In genomic region chr9:125701351-125701750, GRCh38 we compare ENCODE assay signal across 9 cellular contexts. TPM values are rescaled to one million over a fixed set of nuclear protein-coding genes. Genes with fewer than 3 reads are reported as not detected.
DNase-seq lines count a peak whose midpoint lies in the region; TF ChIP-seq lines count a peak whose summit lies in the region.
"Had no signal": no experiment of that assay in that cellular context is flagged by ENCODE, and none has a peak within 500 bp of the region (broad histone marks: within the 10 kb centered on the region; RNA-seq: fewer than 3 reads in every experiment).

No MANE protein-coding gene starts in this region.

- H3K27me3 Mint-ChIP-seq in activated T-cell treated with anti-CD3 and anti-CD28 coated beads, Interleukin-2, amount 50 U/mL, for 24 hours, result no peaks in the 10 kb centered on the region

- intact Hi-C loops in mammary epithelial cell (cut with micrococcal nuclease) (no loop called here), left ventricle myocardium inferior (cut with micrococcal nuclease) (no loop called here)

- peaks cover 21% of the 10 kb centered on the region for H3K4me1 ChIP-seq in mammary epithelial cell (ENCODE audit: insufficient read depth, low read length)
- H3K4me1 ChIP-seq in left ventricle myocardium inferior, result peaks cover 27% of the 10 kb centered on the region

- peak overlapping the region; percentile 90 for H3K27ac Mint-ChIP-seq in activated T-cell treated with anti-CD3 and anti-CD28 coated beads, Interleukin-2, amount 50 U/mL, for 24 hours

- H3K4me3 ChIP-seq in mammary epithelial cell (replicated peaks in 1 of 3; ENCODE audit: insufficient read depth in 1 of 3, low read depth in 2 of 3, low read length in 3 of 3) (no peak overlapping the region), left ventricle myocardium inferior (no peak overlapping the region)
- H3K4me3 ChIP-seq: BLaER1 treated with 17β-estradiol and CSF1 and Interleukin-3, amounts not matched to agents 10 nM and 100 nM had no signal

- H3K9me3 ChIP-seq in mammary epithelial cell (replicated peaks; ENCODE audit: insufficient read depth, low read length), result no peaks in the 10 kb centered on the region
- H3K9me3 ChIP-seq in left ventricle myocardium inferior (replicated peaks), result no peaks in the 10 kb centered on the region
- H3K9me3 ChIP-seq: BLaER1 treated with 17β-estradiol and CSF1 and Interleukin-3, amounts not matched to agents 10 nM and 100 nM had no signal

- 89% methylated on average over 6 of the region's 6 CpGs for WGBS in mammary epithelial cell (ENCODE audit: low coverage, missing lambda C conversion rate)

- peaks cover 95% of the 10 kb centered on the region for H3K79me2 ChIP-seq in mammary epithelial cell (ENCODE audit: insufficient read depth, low read length)

- no peaks in the 10 kb centered on the region for H3K9me3 Mint-ChIP-seq in activated T-cell treated with anti-CD3 and anti-CD28 coated beads, Interleukin-2, amount 50 U/mL, for 24 hours

- H3K9ac ChIP-seq in mammary epithelial cell (ENCODE audit: insufficient read depth, low read length), result no peak overlapping the region
- H3K9ac ChIP-seq: BLaER1 treated with 17β-estradiol and CSF1 and Interleukin-3, amounts not matched to agents 10 nM and 100 nM had no signal

- no peaks in the 10 kb centered on the region for H3K27me3 ChIP-seq in mammary epithelial cell (ENCODE audit: insufficient read depth, low read length)
- no peaks in the 10 kb centered on the region for H3K27me3 ChIP-seq in left ventricle myocardium inferior (ENCODE audit: low read depth)
- H3K27me3 ChIP-seq: BLaER1 treated with 17β-estradiol and CSF1 and Interleukin-3, amounts not matched to agents 10 nM and 100 nM had no signal

- peaks cover 83% of the 10 kb centered on the region for H3K4me1 Mint-ChIP-seq in activated T-cell treated with anti-CD3 and anti-CD28 coated beads, Interleukin-2, amount 50 U/mL, for 24 hours (ENCODE audit: low read depth)

- in situ Hi-C loops in mammary epithelial cell (cut with MboI; ENCODE audit: low sequenced_read_pairs in 2 of 2), result no loop called here

- H3K36me3 ChIP-seq in mammary epithelial cell (ENCODE audit: insufficient read depth, low read length), result no peaks in the 10 kb centered on the region
- H3K36me3 ChIP-seq in left ventricle myocardium inferior, result no peaks in the 10 kb centered on the region

- TF ChIP-seq CTCF in mammary epithelial cell (conservative IDR thresholded peaks at IDR 0.05 in 1 of 2, IDR thresholded peaks at IDR 0.05 in 1 of 2; ENCODE audit: extremely low read depth in 1 of 2, insufficient read depth in 1 of 2, low read depth in 1 of 2, low read length in 2 of 2) (no peak), left ventricle myocardium inferior (IDR thresholded peaks at IDR 0.05; ENCODE audit: borderline replicate concordance) (no peak)

- H3K27ac ChIP-seq in mammary epithelial cell (ENCODE audit: insufficient read depth, low read depth, low read length) (no peak overlapping the region), left ventricle myocardium inferior (replicated peaks) (no peak overlapping the region)
- H3K27ac ChIP-seq: BLaER1 treated with 17β-estradiol and CSF1 and Interleukin-3, amounts not matched to agents 10 nM and 100 nM had no signal

- no peak overlapping the region for H2AFZ ChIP-seq in mammary epithelial cell (ENCODE audit: low read depth, low read length)

- peak overlapping the region; percentile 2 for H3K4me2 ChIP-seq in mammary epithelial cell (ENCODE audit: insufficient read depth, low read depth, low read length)
- H3K4me2 ChIP-seq: BLaER1 treated with 17β-estradiol and CSF1 and Interleukin-3, amounts not matched to agents 10 nM and 100 nM had no signal

- peaks cover 3% of the 10 kb centered on the region for H4K20me1 ChIP-seq in mammary epithelial cell (ENCODE audit: insufficient read depth, low read length)

- H3K36me3 Mint-ChIP-seq in activated T-cell treated with anti-CD3 and anti-CD28 coated beads, Interleukin-2, amount 50 U/mL, for 24 hours (ENCODE audit: low read depth), result peaks cover 44% of the 10 kb centered on the region

- DNase-seq in activated T-cell treated with anti-CD3 and anti-CD28 coated beads, Interleukin-2, amount 50 U/mL, for 24 hours, result no peak
- DNase-seq in activated T-cell treated with anti-CD3 and anti-CD28 coated beads, Interleukin-2, amount 50 U/mL, for 1 hour, result no peak
- DNase-seq in HS-5 (ENCODE audit: low read depth) (peak; percentile 86), mammary epithelial cell (peak; percentile 81), renal cortical epithelial cell (ENCODE audit: low read depth) (peak; percentile 89), NCI-H82 (lab: John Stamatoyannopoulos, UW) (no peak), left ventricle myocardium inferior (no peak), NCI-H748 (lab: John Stamatoyannopoulos, UW; ENCODE audit: unreplicated experiment) (no peak)

- CTCF ChIA-PET in mammary epithelial cell (lab: Charles Lee; ENCODE audit: low non-redundant PET), result no interaction called here

- H3K4me3 Mint-ChIP-seq in activated T-cell treated with anti-CD3 and anti-CD28 coated beads, Interleukin-2, amount 50 U/mL, for 24 hours, result peak overlapping the region; percentile 41

- BruUV-seq in mammary epithelial cell (replicated peaks; lab: Mats Ljungman, UMichigan), result no TSS peak

- dilution Hi-C loops in mammary epithelial cell (cut with HindIII; ENCODE audit: low sequenced_read_pairs), result no loop called here

RNA-seq across cellular contexts. Expression of gene MAPKAP1, which starts 5.7 kb away (rescaled TPM):
- 100 to 1,000 TPM in 1 of 2 donors, 10 to 100 TPM in 1; 81.4 to 104 TPM for total RNA-seq in mammary epithelial cell
- polyA plus RNA-seq in mammary epithelial cell, result 97.6 TPM
- polyA minus RNA-seq in mammary epithelial cell, result 147 TPM
- 76.4 and 84.3 TPM in 2 replicates for total RNA-seq in renal cortical epithelial cell
- total RNA-seq in left ventricle myocardium inferior, result 127 TPM

RNA-seq across cellular contexts. Expression of gene PBX3, which starts 45.8 kb away (rescaled TPM):
- total RNA-seq in mammary epithelial cell, result 10 to 100 TPM; 22.2 to 29.0 TPM
- polyA plus RNA-seq in mammary epithelial cell, result 24.8 TPM
- 16.6 TPM for polyA minus RNA-seq in mammary epithelial cell
- total RNA-seq in renal cortical epithelial cell, result 9.9 and 15.5 TPM in 2 replicates
- total RNA-seq in left ventricle myocardium inferior, result 44.2 TPM

Comparison
In these comparisons a context has a peak if more than half of its experiments do, and no peak if none do; other contexts are left out.
1. DNase-seq: peak in HS-5 (single experiment), mammary epithelial cell (single experiment) and renal cortical epithelial cell (single experiment); none in activated T-cell treated with anti-CD3 and anti-CD28 coated beads, Interleukin-2, amount 50 U/mL, for 24 hours (single experiment), activated T-cell treated with anti-CD3 and anti-CD28 coated beads, Interleukin-2, amount 50 U/mL, for 1 hour (single experiment), NCI-H82 (single experiment), left ventricle myocardium inferior (single experiment) and NCI-H748 (single experiment).